ENCODE assay signal across 8 cellular contexts in the genomic region with DNA sequence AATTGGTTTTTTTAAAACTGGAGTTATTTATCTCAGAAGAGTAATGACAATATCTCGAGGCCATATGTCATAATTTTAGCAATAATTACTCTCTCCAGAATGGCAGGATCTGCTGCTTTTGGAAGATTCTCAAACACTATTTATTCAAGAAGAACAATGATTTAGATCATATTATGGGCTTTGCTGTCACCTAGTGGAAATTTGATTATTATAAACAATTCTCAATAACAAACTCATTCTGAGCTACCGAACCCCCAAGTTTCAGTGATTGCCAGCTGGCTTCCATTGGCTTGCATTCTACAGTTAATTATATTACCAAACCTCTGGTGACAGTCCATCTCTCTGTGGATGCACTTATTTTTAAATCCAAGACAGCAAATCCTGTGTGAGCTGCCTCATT. TPM values are rescaled to one million over a fixed set of nuclear protein-coding genes. Genes with fewer than 3 reads are reported as not detected.
DNase-seq lines count a peak whose midpoint lies in the region; ATAC-seq lines count a peak whose summit lies in the region.

No MANE protein-coding gene starts in this region.

- no peaks in the 10 kb centered on the region for H3K9me3 Mint-ChIP-seq in activated naive CD4-positive, alpha-beta T cell treated with anti-CD3 and anti-CD28 coated beads, Interleukin-2, amount 50 U/mL, for 72 hours

- no peak overlapping the region for H3K27ac Mint-ChIP-seq in activated naive CD4-positive, alpha-beta T cell treated with anti-CD3 and anti-CD28 coated beads, Interleukin-2, amount 50 U/mL, for 72 hours

- DNase-seq in DMS79 treated with DMSO at 0.1 percent for 48 hours (lab: John Stamatoyannopoulos, UW) (peak; percentile 98), NCI-H1105 (lab: John Stamatoyannopoulos, UW) (peak; percentile 76), astrocyte of the hippocampus (ENCODE audit: low read depth, low spot score) (peak; percentile 31), midbrain (lab: John Stamatoyannopoulos, UW) (peak; percentile 59), SKM-1 treated with dmso at 0.1 percent for 144 hours (lab: John Stamatoyannopoulos, UW; ENCODE audit: unreplicated experiment) (no peak)
- DNase-seq in activated naive CD4-positive, alpha-beta T cell treated with anti-CD3 and anti-CD28 coated beads, Interleukin-2, amount 50 U/mL, for 72 hours (ENCODE audit: low spot score in 2 of 2): no peak

- ATAC-seq in HG03108 (IDR thresholded peaks at IDR 0.05; ENCODE audit: unreplicated experiment) (no peak), GM18517 (IDR thresholded peaks at IDR 0.05; ENCODE audit: unreplicated experiment) (no peak)
- no peak for ATAC-seq in activated naive CD4-positive, alpha-beta T cell treated with anti-CD3 and anti-CD28 coated beads, Interleukin-2, amount 50 U/mL, for 72 hours

- H3K36me3 Mint-ChIP-seq in activated naive CD4-positive, alpha-beta T cell treated with anti-CD3 and anti-CD28 coated beads, Interleukin-2, amount 50 U/mL, for 72 hours: no peaks in the 10 kb centered on the region

RNA-seq across cellular contexts. Expression of gene SLC36A4, which starts 27.9 kb away (rescaled TPM):
- 10 to 100 TPM; 14.9 to 20.7 TPM for total RNA-seq in activated naive CD4-positive, alpha-beta T cell treated with anti-CD3 and anti-CD28 coated beads, Interleukin-2, amount 50 U/mL, for 72 hours

Comparison
In these comparisons a context has a peak if more than half of its experiments do, and no peak if none do; other contexts are left out.
1. DNase-seq: peak in DMS79 treated with DMSO at 0.1 percent for 48 hours (single experiment), NCI-H1105 (single experiment), astrocyte of the hippocampus (single experiment) and midbrain (single experiment); none in SKM-1 treated with dmso at 0.1 percent for 144 hours (single experiment) and activated naive CD4-positive, alpha-beta T cell treated with anti-CD3 and anti-CD28 coated beads, Interleukin-2, amount 50 U/mL, for 72 hours (0 of 2).